28 cellular contexts compared by ENCODE assay signal in the genomic region with DNA sequence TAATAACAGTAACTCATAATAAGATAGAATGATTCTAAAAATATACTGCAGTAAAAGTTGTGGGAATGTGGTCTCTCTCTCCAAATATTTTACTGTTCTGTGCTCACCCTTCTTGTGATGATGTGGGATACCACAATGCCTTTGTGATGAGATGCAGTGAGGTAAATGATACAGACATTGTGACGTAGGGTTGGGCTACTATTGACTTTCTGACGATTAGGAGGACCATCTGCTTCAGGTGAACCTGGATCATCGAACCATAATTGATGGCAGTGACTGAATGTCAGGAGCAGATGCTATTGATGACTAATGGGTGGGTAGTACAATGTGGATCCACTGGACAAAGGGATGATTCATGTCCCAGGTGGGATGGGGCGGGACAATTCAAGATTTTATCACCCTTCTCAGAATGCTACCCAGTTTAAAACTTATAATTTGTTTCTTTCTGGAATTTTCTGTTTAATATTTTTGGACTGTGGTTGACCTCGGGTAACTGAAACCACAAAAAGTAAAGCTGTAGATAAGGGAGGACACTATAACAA.
DNase-seq lines count a peak whose midpoint lies in the region; ATAC-seq and TF ChIP-seq lines count a peak whose summit lies in the region.
"Had no signal": no experiment of that assay in that cellular context is flagged by ENCODE, and none has a peak within 500 bp of the region (broad histone marks: within the 10 kb centered on the region; RNA-seq: fewer than 3 reads in every experiment).

No MANE protein-coding gene starts in this region.

- DNase-seq in mammary epithelial cell, result peak; percentile 61
- no peak for DNase-seq in MCF 10A (ENCODE audit: unreplicated experiment)
- DNase-seq in amniotic epithelial cell (ENCODE audit: low read depth), result peak; percentile 21
- DNase-seq in foreskin keratinocyte, result peak; percentile 22 to 41
- no peak for DNase-seq in mucosa of gallbladder (ENCODE audit: low spot score)
- no peak for DNase-seq in Karpas-422
- no peak for DNase-seq in NCI-H2029 (lab: John Stamatoyannopoulos, UW)
- no peak for DNase-seq in NAMALWA (ENCODE audit: low spot score)
- DNase-seq: activated CD4-positive, alpha-beta memory T cell treated with anti-CD3 and anti-CD28 coated beads for 36 hours; activated CD8-positive, alpha-beta memory T cell treated with anti-CD3 and anti-CD28 coated beads, Interleukin-2, amount 50 U/mL, for 48 hours; activated naive CD8-positive, alpha-beta T cell treated with anti-CD3 and anti-CD28 coated beads, Interleukin-2, amount 10 ng/mL, durations not matched to agents 7 days and 5 days; AML-193; CD8-positive, alpha-beta T cell; DMS 273 treated with DMSO at 0.1 percent for 48 hours; GM23248; head of caudate nucleus; KG1; left cardiac atrium; NCI-H1694; NCI-H510A treated with DMSO at 0.1 percent for 48 hours; SJCRH30; stimulated activated CD4-positive, alpha-beta T cell treated with anti-CD3 and anti-CD28 coated beads, Interleukin-15, amount 100 ng/mL, for 24 hours; stimulated activated naive CD4-positive, alpha-beta T cell had no signal

- H3K79me2 ChIP-seq in mammary epithelial cell (ENCODE audit: insufficient read depth, low read length) (no peaks in the 10 kb centered on the region), Karpas-422 (ENCODE audit: low read length) (no peaks in the 10 kb centered on the region)

- CTCF ChIA-PET in mammary epithelial cell (lab: Charles Lee; ENCODE audit: low non-redundant PET) (no interaction called here), MCF 10A (lab: Yijun Ruan, JAX) (no interaction called here)

- no peaks in the 10 kb centered on the region for H3K9me2 ChIP-seq in Karpas-422 (replicated peaks; ENCODE audit: insufficient read depth, low read length)

- no peak overlapping the region for H3K4me3 ChIP-seq in mammary epithelial cell (replicated peaks in 1 of 3; ENCODE audit: insufficient read depth in 1 of 3, low read depth in 2 of 3, low read length in 3 of 3)
- H3K4me3 ChIP-seq in Karpas-422 (ENCODE audit: low read length), result no peak overlapping the region
- H3K4me3 ChIP-seq: GM23248, SJCRH30 had no signal

- no peak for TF ChIP-seq CTCF in mammary epithelial cell (conservative IDR thresholded peaks at IDR 0.05 in 1 of 2, IDR thresholded peaks at IDR 0.05 in 1 of 2; ENCODE audit: extremely low read depth in 1 of 2, insufficient read depth in 1 of 2, low read depth in 1 of 2, low read length in 2 of 2)
- TF ChIP-seq CTCF in MCF 10A (IDR thresholded peaks at IDR 0.05; ENCODE audit: unreplicated experiment), result no peak
- no peak for TF ChIP-seq CTCF in foreskin keratinocyte (conservative IDR thresholded peaks at IDR 0.05)

- H3K27me3 Mint-ChIP-seq in MCF 10A (ENCODE audit: insufficient read depth, unreplicated experiment), result no peaks in the 10 kb centered on the region
- H3K27me3 Mint-ChIP-seq: activated CD4-positive, alpha-beta memory T cell treated with anti-CD3 and anti-CD28 coated beads for 36 hours; activated naive CD8-positive, alpha-beta T cell treated with anti-CD3 and anti-CD28 coated beads, Interleukin-2, amount 10 ng/mL, durations not matched to agents 7 days and 5 days; brain; progenitor cell of endocrine pancreas had no signal

- H3K4me3 Mint-ChIP-seq in MCF 10A (ENCODE audit: unreplicated experiment), result no peak overlapping the region
- H3K4me3 Mint-ChIP-seq: activated CD4-positive, alpha-beta memory T cell treated with anti-CD3 and anti-CD28 coated beads for 36 hours; activated naive CD8-positive, alpha-beta T cell treated with anti-CD3 and anti-CD28 coated beads, Interleukin-2, amount 10 ng/mL, durations not matched to agents 7 days and 5 days; brain; CD8-positive, alpha-beta T cell had no signal

- WGBS in mammary epithelial cell (ENCODE audit: low coverage, missing lambda C conversion rate), result 63% methylated on average over 5 of the region's 5 CpGs

- no peak overlapping the region for H3K27ac Mint-ChIP-seq in MCF 10A (ENCODE audit: low read depth, unreplicated experiment)
- H3K27ac Mint-ChIP-seq: activated CD4-positive, alpha-beta memory T cell treated with anti-CD3 and anti-CD28 coated beads for 36 hours; activated naive CD8-positive, alpha-beta T cell treated with anti-CD3 and anti-CD28 coated beads, Interleukin-2, amount 10 ng/mL, durations not matched to agents 7 days and 5 days; brain; CD8-positive, alpha-beta T cell; progenitor cell of endocrine pancreas had no signal

- intact Hi-C loops in mammary epithelial cell (cut with micrococcal nuclease), result loop anchor here (10.0 kb wide), 1 partner anchor 279 kb away; no protein-coding TSS in a partner anchor
- intact Hi-C loops in MCF 10A (cut with micrococcal nuclease), result no loop called here

- no peaks in the 10 kb centered on the region for H3K36me3 Mint-ChIP-seq in MCF 10A (ENCODE audit: insufficient read depth, unreplicated experiment)
- H3K36me3 Mint-ChIP-seq: activated CD4-positive, alpha-beta memory T cell treated with anti-CD3 and anti-CD28 coated beads for 36 hours; activated naive CD8-positive, alpha-beta T cell treated with anti-CD3 and anti-CD28 coated beads, Interleukin-2, amount 10 ng/mL, durations not matched to agents 7 days and 5 days; brain; CD8-positive, alpha-beta T cell had no signal

- H3K9ac ChIP-seq in mammary epithelial cell (ENCODE audit: insufficient read depth, low read length) (no peak overlapping the region), Karpas-422 (ENCODE audit: low read length) (no peak overlapping the region)
- H3K9ac ChIP-seq: GM23248 had no signal

- dilution Hi-C loops in mammary epithelial cell (cut with HindIII; ENCODE audit: low sequenced_read_pairs), result no loop called here

- ATAC-seq in foreskin keratinocyte, result peak; percentile 72
- ATAC-seq: activated CD4-positive, CD25-positive, alpha-beta regulatory T cell treated with anti-CD3 and anti-CD28 coated beads, Interleukin-2, amount 50 U/mL, for 24 hours; CD8-positive, alpha-beta T cell; Panc1; sciatic nerve had no signal

- H3K27me3 ChIP-seq in mammary epithelial cell (ENCODE audit: insufficient read depth, low read length) (no peaks in the 10 kb centered on the region), foreskin keratinocyte (no peaks in the 10 kb centered on the region), Karpas-422 (ENCODE audit: low read length) (no peaks in the 10 kb centered on the region)
- H3K27me3 ChIP-seq: SJCRH30 had no signal

- no peaks in the 10 kb centered on the region for H3K36me3 ChIP-seq in mammary epithelial cell (ENCODE audit: insufficient read depth, low read length)
- H3K36me3 ChIP-seq in Karpas-422 (ENCODE audit: insufficient read depth, low read length), result no peaks in the 10 kb centered on the region
- H3K36me3 ChIP-seq: SJCRH30 had no signal

- in situ Hi-C loops in mammary epithelial cell (cut with MboI; ENCODE audit: low sequenced_read_pairs in 2 of 2), result no loop called here

- H3K9me3 Mint-ChIP-seq in MCF 10A (ENCODE audit: unreplicated experiment), result no peaks in the 10 kb centered on the region
- H3K9me3 Mint-ChIP-seq: activated CD4-positive, alpha-beta memory T cell treated with anti-CD3 and anti-CD28 coated beads for 36 hours; activated naive CD8-positive, alpha-beta T cell treated with anti-CD3 and anti-CD28 coated beads, Interleukin-2, amount 10 ng/mL, durations not matched to agents 7 days and 5 days; brain; CD8-positive, alpha-beta T cell had no signal

- peaks cover 8% of the 10 kb centered on the region for H3K4me1 Mint-ChIP-seq in MCF 10A (ENCODE audit: insufficient read depth, unreplicated experiment)

- H3K4me1 ChIP-seq in mammary epithelial cell (ENCODE audit: insufficient read depth, low read length), result peaks cover 13% of the 10 kb centered on the region
- H3K4me1 ChIP-seq in foreskin keratinocyte, result no peaks in the 10 kb centered on the region
- 0 out of 2 replicates have a peak, but pooled peaks cover 2% of the 10 kb centered on the region for H3K4me1 ChIP-seq in Karpas-422 (ENCODE audit: low read length)
- H3K4me1 ChIP-seq: SJCRH30 had no signal

- no peak overlapping the region for H2AFZ ChIP-seq in mammary epithelial cell (ENCODE audit: low read depth, low read length)
- H2AFZ ChIP-seq in Karpas-422 (ENCODE audit: low read length), result no peak overlapping the region
- H2AFZ ChIP-seq: GM23248 had no signal

- no TSS peak for BruUV-seq in mammary epithelial cell (replicated peaks; lab: Mats Ljungman, UMichigan)
- BruUV-seq in MCF 10A (replicated peaks; lab: Mats Ljungman, UMichigan), result no TSS peak

- H3K4me2 ChIP-seq in mammary epithelial cell (ENCODE audit: insufficient read depth, low read depth, low read length), result no peak overlapping the region
- H3K4me2 ChIP-seq in Karpas-422 (ENCODE audit: low read depth, low read length, poor library complexity, severe bottlenecking), result no peak overlapping the region

- POLR2A ChIA-PET in MCF 10A (lab: Yijun Ruan, JAX), result no interaction called here

- H3K9me3 ChIP-seq in mammary epithelial cell (replicated peaks; ENCODE audit: insufficient read depth, low read length), result no peaks in the 10 kb centered on the region
- no peaks in the 10 kb centered on the region for H3K9me3 ChIP-seq in Karpas-422 (ENCODE audit: low read length)
- H3K9me3 ChIP-seq: SJCRH30 had no signal

- no peaks in the 10 kb centered on the region for H4K20me1 ChIP-seq in mammary epithelial cell (ENCODE audit: insufficient read depth, low read length)
- no peaks in the 10 kb centered on the region for H4K20me1 ChIP-seq in Karpas-422 (ENCODE audit: insufficient read depth, low read depth, low read length)

- no peak overlapping the region for H3K27ac ChIP-seq in mammary epithelial cell (ENCODE audit: insufficient read depth, low read depth, low read length)
- H3K27ac ChIP-seq in foreskin keratinocyte, result no peak overlapping the region
- H3K27ac ChIP-seq in Karpas-422 (ENCODE audit: low read length), result no peak overlapping the region
- H3K27ac ChIP-seq: GM23248, SJCRH30 had no signal

Comparison
In these comparisons a context has a peak if more than half of its experiments do, and no peak if none do; other contexts are left out.
1. DNase-seq: peak in mammary epithelial cell (single experiment), amniotic epithelial cell (single experiment) and foreskin keratinocyte (2 of 2); none in MCF 10A (single experiment), mucosa of gallbladder (single experiment), Karpas-422 (single experiment), NCI-H2029 (single experiment) and NAMALWA (single experiment).